In genomic region chr5:119322948-119323629, GRCh38 we compare ENCODE assay signal across 8 cellular contexts. TPM values are rescaled to one million over a fixed set of nuclear protein-coding genes. Genes with fewer than 3 reads are reported as not detected.
DNase-seq lines count a peak whose midpoint lies in the region; ATAC-seq and TF ChIP-seq lines count a peak whose summit lies in the region.

No MANE protein-coding gene starts in this region.

- peaks cover 24% of the 10 kb centered on the region for H3K36me3 Mint-ChIP-seq in activated CD4-positive, alpha-beta T cell treated with anti-CD3 and anti-CD28 coated beads, Interleukin-2, amount 10 ng/mL, durations not matched to agents 24 days and 14 days (ENCODE audit: low read depth)

- H3K4me3 Mint-ChIP-seq in activated CD4-positive, alpha-beta T cell treated with anti-CD3 and anti-CD28 coated beads, Interleukin-2, amount 10 ng/mL, durations not matched to agents 24 days and 14 days: peak overlapping the region; percentile 67

- H3K4me1 ChIP-seq in body of pancreas (peaks cover 44% of the 10 kb centered on the region), stomach (peaks cover 4 to 63% (median 40%) of the 10 kb centered on the region in 4 donors)

- peaks cover 80% of the 10 kb centered on the region for H3K4me1 Mint-ChIP-seq in activated CD4-positive, alpha-beta T cell treated with anti-CD3 and anti-CD28 coated beads, Interleukin-2, amount 10 ng/mL, durations not matched to agents 24 days and 14 days

- 51 to 79% methylated on average over 3 of the region's 3 CpGs for WGBS in body of pancreas, 2 donors
- WGBS in stomach, 5 donors: 52 to 79% (median 60%) methylated on average over 3 of the region's 3 CpGs

- no peaks in the 10 kb centered on the region for H3K27me3 ChIP-seq in body of pancreas
- no peaks in the 10 kb centered on the region for H3K27me3 ChIP-seq in stomach

- H3K27ac Mint-ChIP-seq in activated CD4-positive, alpha-beta T cell treated with anti-CD3 and anti-CD28 coated beads, Interleukin-2, amount 10 ng/mL, durations not matched to agents 24 days and 14 days: peak overlapping the region; percentile 89

- ATAC-seq in HG03571 (IDR thresholded peaks at IDR 0.05; ENCODE audit: unreplicated experiment): peak; percentile 50
- no peak for ATAC-seq in body of pancreas
- ATAC-seq in GM18907 (IDR thresholded peaks at IDR 0.05; ENCODE audit: unreplicated experiment): no peak
- ATAC-seq in HG02870 (IDR thresholded peaks at IDR 0.05; ENCODE audit: unreplicated experiment): no peak

- TF ChIP-seq POLR2A in body of pancreas (IDR thresholded peaks at IDR 0.05): no peak
- no peak for TF ChIP-seq POLR2A in stomach (IDR thresholded peaks at IDR 0.05)

- H3K9me3 ChIP-seq in body of pancreas: no peaks in the 10 kb centered on the region
- no peaks in the 10 kb centered on the region for H3K9me3 ChIP-seq in stomach

- H3K27ac ChIP-seq in body of pancreas: peak overlapping the region; percentile 34 to 86 (median 64)
- peak overlapping the region in 4 of 5 donors; percentile 3 to 59 (median 52) for H3K27ac ChIP-seq in stomach

- no peaks in the 10 kb centered on the region for H3K27me3 Mint-ChIP-seq in activated CD4-positive, alpha-beta T cell treated with anti-CD3 and anti-CD28 coated beads, Interleukin-2, amount 10 ng/mL, durations not matched to agents 24 days and 14 days

- H3K4me3 ChIP-seq in body of pancreas (no peak overlapping the region), stomach (no peak overlapping the region)

- peak; percentile 78 for DNase-seq in activated CD4-positive, alpha-beta T cell treated with anti-CD3 and anti-CD28 coated beads, Interleukin-2, amount 10 ng/mL, durations not matched to agents 24 days and 14 days
- DNase-seq in activated CD4-positive, alpha-beta T cell treated with anti-CD3 and anti-CD28 coated beads for 48 hours: no peak
- no peak for DNase-seq in body of pancreas
- DNase-seq in stomach: no peak
- no peak for DNase-seq in NCI-H226

- TF ChIP-seq EP300 in stomach (IDR thresholded peaks at IDR 0.05): no peak

- H3K9me3 Mint-ChIP-seq in activated CD4-positive, alpha-beta T cell treated with anti-CD3 and anti-CD28 coated beads, Interleukin-2, amount 10 ng/mL, durations not matched to agents 24 days and 14 days: no peaks in the 10 kb centered on the region

- no peak for TF ChIP-seq CTCF in body of pancreas (IDR thresholded peaks at IDR 0.05)
- no peak for TF ChIP-seq CTCF in stomach (IDR thresholded peaks at IDR 0.05)

- H3K36me3 ChIP-seq in body of pancreas (replicated peaks in 1 of 2; ENCODE audit: insufficient read depth in 1 of 2, low read depth in 2 of 2) (no peaks in the 10 kb centered on the region), stomach (no peaks in the 10 kb centered on the region)

- intact Hi-C loops in activated CD4-positive, alpha-beta T cell treated with anti-CD3 and anti-CD28 coated beads, Interleukin-2, amount 10 ng/mL, durations not matched to agents 24 days and 14 days (cut with micrococcal nuclease): no loop called here
- intact Hi-C loops in body of pancreas (cut with DNase I): no loop called here
- intact Hi-C loops in stomach (cut with DNase I; ENCODE audit: low total_unique reads): no loop called here

RNA-seq across cellular contexts. Expression of gene TNFAIP8, which starts 32.7 kb away (rescaled TPM):
- total RNA-seq in activated CD4-positive, alpha-beta T cell treated with anti-CD3 and anti-CD28 coated beads, Interleukin-2, amount 10 ng/mL, durations not matched to agents 24 days and 14 days: 188 and 193 TPM in 2 replicates
- total RNA-seq in body of pancreas: 10 to 100 TPM; 15.8 to 32.3 TPM
- total RNA-seq in stomach: 10 to 100 TPM in 3 of 5 donors, 1 to 10 TPM in 2; 1.2 to 37.1 (median 10.7) TPM
- 10 to 100 TPM in 2 of 3 donors, 1 to 10 TPM in 1; 9.6 to 18.4 (median 14.9) TPM for polyA plus RNA-seq in stomach
